ENCODE assay signal across 10 cellular contexts in the genomic region with DNA sequence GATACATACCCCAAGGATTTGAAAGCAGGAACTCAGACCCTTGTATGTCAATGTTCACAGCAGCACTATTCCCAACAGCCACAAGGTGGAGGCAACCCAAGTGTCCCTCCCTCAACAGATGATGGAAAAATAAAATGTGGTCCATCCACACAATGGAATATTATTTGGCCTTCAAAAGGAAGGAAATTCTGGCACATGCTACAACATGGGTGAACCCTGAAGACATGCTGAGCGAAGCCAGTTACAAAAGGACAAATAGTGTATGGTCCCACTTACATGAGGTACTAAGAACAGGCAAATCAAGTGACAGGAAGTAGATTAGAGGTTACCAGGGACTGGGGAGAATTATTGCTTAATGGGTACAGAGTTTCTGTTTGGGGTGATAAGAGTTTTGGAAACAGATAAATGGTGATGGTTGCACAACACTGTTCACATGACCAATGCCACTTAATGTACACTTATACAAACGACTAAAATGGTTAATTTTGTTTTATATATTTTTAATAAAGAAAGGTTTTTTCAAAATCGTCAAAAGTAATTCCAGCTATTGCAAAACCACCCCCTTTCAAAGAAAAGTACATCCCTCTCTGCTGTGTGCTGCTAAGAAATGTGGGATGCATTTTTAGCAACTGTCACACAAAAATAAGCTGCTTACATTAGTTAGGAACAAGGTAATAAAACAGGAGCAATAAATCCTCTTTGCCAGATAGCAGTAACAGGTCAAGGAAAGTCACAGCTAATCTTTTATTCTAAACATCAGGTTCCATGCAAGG.
DNase-seq lines count a peak whose midpoint lies in the region; FAIRE-seq and TF ChIP-seq lines count a peak whose summit lies in the region.
"Had no signal": no experiment of that assay in that cellular context is flagged by ENCODE, and none has a peak within 500 bp of the region (broad histone marks: within the 10 kb centered on the region; RNA-seq: fewer than 3 reads in every experiment).

No MANE protein-coding gene starts in this region.

- no peak for FAIRE-seq in HTR-8/SVneo (lab: Jason Lieb, UNC)
- FAIRE-seq: endometrium had no signal

- DNase-seq in NCI-H1694 treated with DMSO at 0.1 percent for 48 hours (lab: John Stamatoyannopoulos, UW) (peak; percentile 12), NCI-H1694 (lab: John Stamatoyannopoulos, UW) (no peak), NCI-H82 treated with DMSO at 0.1 percent for 48 hours (lab: John Stamatoyannopoulos, UW; ENCODE audit: unreplicated experiment) (peak; percentile 19), dermis blood vessel endothelial cell (peak; percentile 55), sigmoid colon (no peak), HTR-8/SVneo (ENCODE audit: insufficient read length, low spot score) (no peak), NCI-H345 treated with DMSO at 0.1 percent for 48 hours (lab: John Stamatoyannopoulos, UW; ENCODE audit: unreplicated experiment) (no peak), anterior cingulate cortex (lab: John Stamatoyannopoulos, UW) (no peak)
- DNase-seq: KG1 had no signal

- H3K27ac ChIP-seq in sigmoid colon, result peak overlapping the region in 3 of 4 donors; percentile 75 to 84 (median 81)

- no peak for TF ChIP-seq EP300 in sigmoid colon (IDR thresholded peaks at IDR 0.05)

- TF ChIP-seq CTCF in sigmoid colon (IDR thresholded peaks at IDR 0.05), result peak in 3 of 4 experiments; percentile 43 to 63 (median 46)

- H3K4me1 ChIP-seq in sigmoid colon, result peaks cover 0 to 59% (median 35%) of the 10 kb centered on the region in 4 donors

- H3K4me3 ChIP-seq in sigmoid colon, result no peak overlapping the region

- intact Hi-C loops in sigmoid colon (cut with DNase I), result no loop called here

- TF ChIP-seq POLR2A in sigmoid colon (IDR thresholded peaks at IDR 0.05), result no peak

- no peaks in the 10 kb centered on the region for H3K9me3 ChIP-seq in sigmoid colon

- 62 to 66% methylated on average over 3 of the region's 3 CpGs for WGBS in sigmoid colon, 2 donors

- H3K27me3 ChIP-seq in sigmoid colon, result no peaks in the 10 kb centered on the region

- peaks cover 0 to 6% (median under 1%) of the 10 kb centered on the region in 4 donors for H3K36me3 ChIP-seq in sigmoid colon

Comparison
In these comparisons a context has a peak if more than half of its experiments do, and no peak if none do; other contexts are left out.
1. DNase-seq: peak in NCI-H1694 treated with DMSO at 0.1 percent for 48 hours (single experiment), NCI-H82 treated with DMSO at 0.1 percent for 48 hours (single experiment) and dermis blood vessel endothelial cell (single experiment); none in NCI-H1694 (single experiment), sigmoid colon (single experiment), HTR-8/SVneo (single experiment), NCI-H345 treated with DMSO at 0.1 percent for 48 hours (single experiment) and anterior cingulate cortex (0 of 58).